ENCODE assay signal across 12 cellular contexts in the genomic region with DNA sequence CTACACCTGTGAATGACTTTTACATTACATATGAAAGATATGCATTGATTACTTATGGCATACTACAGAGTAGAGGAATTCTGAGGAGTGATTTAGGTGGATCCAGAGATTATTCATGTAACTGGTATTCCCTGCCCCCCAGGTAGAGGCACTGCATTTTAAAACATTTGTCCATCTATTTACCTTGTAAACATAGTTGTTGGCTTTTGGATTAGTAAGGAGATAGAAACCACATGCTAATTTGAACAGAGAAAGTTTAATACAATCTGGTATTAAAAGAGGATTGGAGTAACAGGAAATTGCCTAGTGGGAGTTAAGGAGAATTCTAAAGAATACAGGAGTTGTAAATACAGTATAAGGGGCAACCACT.
"Had no signal": no experiment of that assay in that cellular context is flagged by ENCODE, and none has a peak within 500 bp of the region (broad histone marks: within the 10 kb centered on the region; RNA-seq: fewer than 3 reads in every experiment).

No MANE protein-coding gene starts in this region.

- DNase-seq: activated CD4-positive, alpha-beta T cell treated with anti-CD3 and anti-CD28 coated beads for 1 hour; activated naive CD4-positive, alpha-beta T cell treated with anti-CD3 and anti-CD28 coated beads, Interleukin-2, amount 10 ng/mL, durations not matched to agents 7 days and 5 days; effector memory CD4-positive, alpha-beta T cell; small intestine; substantia nigra; trophoblast cell had no signal

- H3K27ac ChIP-seq: gastroesophageal sphincter, right atrium auricular region had no signal

- H3K27me3 ChIP-seq: gastroesophageal sphincter, right atrium auricular region had no signal

- H3K27me3 Mint-ChIP-seq: activated naive CD4-positive, alpha-beta T cell treated with anti-CD3 and anti-CD28 coated beads, Interleukin-2, amount 10 ng/mL, durations not matched to agents 7 days and 5 days; activated T-helper 17 cell treated with anti-CD3 and anti-CD28 coated beads, Interleukin-2, amount 50 U/mL, for 72 hours; stimulated activated memory B cell treated with anti-CD40 and anti-IgM and Interleukin-4, amounts not matched to agents 10 μg/mL and 1 μg/mL and 100 μg/mL, for 72 hours had no signal

- ATAC-seq: activated CD8-positive, alpha-beta T cell treated with anti-CD3 and anti-CD28 coated beads, Interleukin-2, amount 10 ng/mL, durations not matched to agents 7 days and 5 days; gastroesophageal sphincter; stimulated activated memory B cell treated with anti-CD40 and anti-IgM and Interleukin-4, amounts not matched to agents 10 μg/mL and 1 μg/mL and 100 μg/mL, for 72 hours had no signal

- H3K4me3 Mint-ChIP-seq: activated CD8-positive, alpha-beta T cell treated with anti-CD3 and anti-CD28 coated beads, Interleukin-2, amount 10 ng/mL, durations not matched to agents 7 days and 5 days; activated naive CD4-positive, alpha-beta T cell treated with anti-CD3 and anti-CD28 coated beads, Interleukin-2, amount 10 ng/mL, durations not matched to agents 7 days and 5 days; activated T-helper 17 cell treated with anti-CD3 and anti-CD28 coated beads, Interleukin-2, amount 50 U/mL, for 72 hours; mesothelial cell of epicardium; stimulated activated memory B cell treated with anti-CD40 and anti-IgM and Interleukin-4, amounts not matched to agents 10 μg/mL and 1 μg/mL and 100 μg/mL, for 72 hours had no signal

- H3K9me3 Mint-ChIP-seq: activated T-helper 17 cell treated with anti-CD3 and anti-CD28 coated beads, Interleukin-2, amount 50 U/mL, for 72 hours had no signal

- H3K4me3 ChIP-seq: gastroesophageal sphincter, right atrium auricular region had no signal

- H3K27ac Mint-ChIP-seq: activated CD8-positive, alpha-beta T cell treated with anti-CD3 and anti-CD28 coated beads, Interleukin-2, amount 10 ng/mL, durations not matched to agents 7 days and 5 days; activated T-helper 17 cell treated with anti-CD3 and anti-CD28 coated beads, Interleukin-2, amount 50 U/mL, for 72 hours; mesothelial cell of epicardium; stimulated activated memory B cell treated with anti-CD40 and anti-IgM and Interleukin-4, amounts not matched to agents 10 μg/mL and 1 μg/mL and 100 μg/mL, for 72 hours had no signal

- H3K4me1 ChIP-seq: gastroesophageal sphincter, right atrium auricular region had no signal

- H3K36me3 ChIP-seq: gastroesophageal sphincter, right atrium auricular region had no signal
